11 cellular contexts compared by ENCODE assay signal in the genomic region with DNA sequence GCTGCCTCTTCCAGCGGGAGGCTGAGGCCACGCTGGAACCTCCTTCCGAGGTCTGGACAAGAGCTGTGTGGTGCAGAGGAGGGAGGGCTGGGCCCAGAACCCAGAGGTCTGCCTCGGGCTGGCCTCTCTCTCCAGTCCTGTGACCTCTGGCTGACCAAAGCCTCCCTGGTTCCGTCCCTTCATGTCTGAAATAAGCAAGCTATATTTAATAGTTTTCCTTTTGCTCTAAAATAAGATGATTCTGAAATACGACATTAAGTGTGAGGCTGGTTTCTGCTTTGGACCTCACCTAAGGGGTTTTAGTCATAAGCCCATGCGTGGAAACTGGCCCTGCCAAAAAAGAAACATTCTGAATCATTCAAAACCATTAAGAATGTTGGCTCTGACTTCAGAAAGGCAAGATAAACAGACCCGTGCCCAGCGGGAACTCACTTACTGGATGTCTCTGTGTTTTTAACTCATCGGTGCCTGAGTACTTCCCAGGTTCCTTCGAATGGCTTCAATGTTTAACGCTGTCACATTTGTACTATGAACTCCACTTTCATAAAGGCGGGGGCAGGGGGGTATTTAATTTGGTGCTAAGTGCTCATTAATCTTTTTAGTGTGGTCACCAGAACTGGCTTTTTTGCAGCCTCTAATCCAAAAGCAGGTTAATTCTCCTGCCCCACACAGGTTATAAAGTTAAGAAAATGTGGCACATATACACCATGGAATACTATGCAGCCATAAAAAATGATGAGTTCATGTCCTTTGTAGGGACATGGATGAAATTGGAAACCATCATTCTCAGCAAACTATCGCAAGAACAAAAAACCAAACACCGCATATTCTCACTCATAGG.
DNase-seq lines count a peak whose midpoint lies in the region; ATAC-seq and TF ChIP-seq lines count a peak whose summit lies in the region.
"Had no signal": no experiment of that assay in that cellular context is flagged by ENCODE, and none has a peak within 500 bp of the region (broad histone marks: within the 10 kb centered on the region; RNA-seq: fewer than 3 reads in every experiment).

No MANE protein-coding gene starts in this region.

- H2AFZ ChIP-seq in OCI-LY7 (ENCODE audit: low read length), result no peak overlapping the region

- intact Hi-C loops in OCI-LY7 (cut with micrococcal nuclease; ENCODE audit: unreplicated experiment), result no loop called here

- no peak for TF ChIP-seq CTCF in fibroblast of mammary gland (conservative IDR thresholded peaks at IDR 0.05; ENCODE audit: control insufficient read depth, insufficient read depth, low read depth, low read length)
- no peak for TF ChIP-seq CTCF in OCI-LY7 (conservative IDR thresholded peaks at IDR 0.05; ENCODE audit: low read length)

- no peaks in the 10 kb centered on the region for H3K9me2 ChIP-seq in OCI-LY7 (ENCODE audit: insufficient read depth, low read length)

- no peak overlapping the region for H3K4me2 ChIP-seq in OCI-LY7 (ENCODE audit: low read length)

- peaks cover 61% of the 10 kb centered on the region for H3K4me1 Mint-ChIP-seq in T-helper 17 cell

- H3K79me2 ChIP-seq in OCI-LY7 (ENCODE audit: insufficient read depth, low read depth, low read length), result no peaks in the 10 kb centered on the region

- H3K4me3 ChIP-seq in fibroblast of mammary gland (ENCODE audit: control insufficient read depth, low read depth, low read length) (no peak overlapping the region), rectal smooth muscle tissue (ENCODE audit: low read length) (no peak overlapping the region), OCI-LY7 (ENCODE audit: low read depth, low read length, poor library complexity, severe bottlenecking) (no peak overlapping the region)
- H3K4me3 ChIP-seq: GM12878 had no signal

- POLR2A ChIA-PET in OCI-LY7 (lab: Charles Lee), result interaction anchor here (0.6 to 1.2 kb wide), 3 partner anchors 8 to 218 kb away, joined by 3 to 5 read pairs (median 3); no protein-coding TSS in a partner anchor

- CTCF ChIA-PET in OCI-LY7 (lab: Charles Lee; ENCODE audit: unreplicated experiment), result interaction anchor here (0.6 kb wide), 1 partner anchor 504 kb away, joined by 3 read pairs; no protein-coding TSS in a partner anchor

- no peaks in the 10 kb centered on the region for H3K27me3 Mint-ChIP-seq in T-helper 17 cell
- H3K27me3 Mint-ChIP-seq: activated B cell treated with CpG ODN at 0.5 μM for 24 hours had no signal

- H3K4me3 Mint-ChIP-seq in T-helper 17 cell, result peak overlapping the region; percentile 63
- H3K4me3 Mint-ChIP-seq: activated B cell treated with CpG ODN at 0.5 μM for 24 hours had no signal

- no peaks in the 10 kb centered on the region for H3K27me3 ChIP-seq in rectal smooth muscle tissue (ENCODE audit: control insufficient read depth, insufficient read depth, low read length)

- H3K9me3 ChIP-seq in T-helper 17 cell (ENCODE audit: control insufficient read depth, low read length, poor library complexity, severe bottlenecking) (no peaks in the 10 kb centered on the region), OCI-LY7 (ENCODE audit: low read length) (no peaks in the 10 kb centered on the region)

- H3K9ac ChIP-seq in rectal smooth muscle tissue (ENCODE audit: low read length), result no peak overlapping the region

- H3K27ac ChIP-seq in rectal smooth muscle tissue (ENCODE audit: low read depth, low read length) (peak overlapping the region; percentile 68), OCI-LY7 (ENCODE audit: low read depth, low read length, poor library complexity, severe bottlenecking) (no peak overlapping the region)

- H3K4me1 ChIP-seq in rectal smooth muscle tissue (ENCODE audit: control insufficient read depth, insufficient read depth, low read length) (peaks cover 8% of the 10 kb centered on the region), OCI-LY7 (ENCODE audit: insufficient read depth, low read length, poor library complexity, severe bottlenecking) (no peaks in the 10 kb centered on the region)

- peaks cover 17% of the 10 kb centered on the region for H3K36me3 ChIP-seq in rectal smooth muscle tissue (ENCODE audit: control insufficient read depth, insufficient read depth, low read length)
- H3K36me3 ChIP-seq in OCI-LY7 (ENCODE audit: insufficient read depth, low read length), result peaks cover 9% of the 10 kb centered on the region

- no TSS peak for BruUV-seq in OCI-LY7 (replicated peaks; lab: Mats Ljungman, UMichigan)

- peak overlapping the region; percentile 93 for H3K27ac Mint-ChIP-seq in T-helper 17 cell
- H3K27ac Mint-ChIP-seq: activated B cell treated with CpG ODN at 0.5 μM for 24 hours had no signal

- ATAC-seq in T-helper 17 cell, result no peak
- ATAC-seq in HG02870 (IDR thresholded peaks at IDR 0.05; ENCODE audit: unreplicated experiment), result no peak
- ATAC-seq: GM12878 had no signal

- H3K36me3 Mint-ChIP-seq in T-helper 17 cell (ENCODE audit: low read depth), result peaks cover 13% of the 10 kb centered on the region

- DNase-seq in Daoy (ENCODE audit: low read depth) (peak; percentile 96), T-helper 17 cell (no peak), fibroblast of mammary gland (ENCODE audit: low read depth) (peak; percentile 98), OCI-LY7 (ENCODE audit: low spot score) (no peak), DMS114 treated with DMSO at 0.1 percent for 48 hours (lab: John Stamatoyannopoulos, UW; ENCODE audit: unreplicated experiment) (no peak), NCI-H748 treated with DMSO at 0.1 percent for 48 hours (lab: John Stamatoyannopoulos, UW) (no peak)
- DNase-seq: activated B cell treated with CpG ODN at 0.5 μM for 24 hours, left colon had no signal

- H4K20me1 ChIP-seq in OCI-LY7 (ENCODE audit: insufficient read depth, low read length), result no peaks in the 10 kb centered on the region

Comparison
In these comparisons a context has a peak if more than half of its experiments do, and no peak if none do; other contexts are left out.
1. DNase-seq: peak in Daoy (single experiment) and fibroblast of mammary gland (single experiment); none in T-helper 17 cell (0 of 3), OCI-LY7 (single experiment), DMS114 treated with DMSO at 0.1 percent for 48 hours (single experiment) and NCI-H748 treated with DMSO at 0.1 percent for 48 hours (single experiment).